In genomic region chr17:48622857-48623256, GRCh38 we compare ENCODE assay signal across 2 cellular contexts.
A peak's percentile ranks its signal among the peaks of the same experiment; 100 is the strongest.
TF ChIP-seq lines count a peak whose summit lies in the region.

No MANE protein-coding gene starts in this region.

TF ChIP-seq in IMR-90, 13 proteins besides CTCF, POLR2A, EP300 and RAD21:
- no peak for TF ChIP-seq RFX5 (IDR thresholded peaks at IDR 0.05; ENCODE audit: low read depth, low read length)
- TF ChIP-seq MXI1 (IDR thresholded peaks at IDR 0.05; ENCODE audit: borderline replicate concordance, low read depth, low read length): no peak
- TF ChIP-seq MAZ (IDR thresholded peaks at IDR 0.05; ENCODE audit: borderline replicate concordance, low read depth, low read length): no peak
- TF ChIP-seq MAFK (IDR thresholded peaks at IDR 0.05; ENCODE audit: low read depth, low read length): no peak
- no peak for TF ChIP-seq CHD1 (IDR thresholded peaks at IDR 0.05; ENCODE audit: low read depth, low read length)
- TF ChIP-seq FOS (IDR thresholded peaks at IDR 0.05; ENCODE audit: low read depth, low read length): no peak
- TF ChIP-seq, protein P1, sequence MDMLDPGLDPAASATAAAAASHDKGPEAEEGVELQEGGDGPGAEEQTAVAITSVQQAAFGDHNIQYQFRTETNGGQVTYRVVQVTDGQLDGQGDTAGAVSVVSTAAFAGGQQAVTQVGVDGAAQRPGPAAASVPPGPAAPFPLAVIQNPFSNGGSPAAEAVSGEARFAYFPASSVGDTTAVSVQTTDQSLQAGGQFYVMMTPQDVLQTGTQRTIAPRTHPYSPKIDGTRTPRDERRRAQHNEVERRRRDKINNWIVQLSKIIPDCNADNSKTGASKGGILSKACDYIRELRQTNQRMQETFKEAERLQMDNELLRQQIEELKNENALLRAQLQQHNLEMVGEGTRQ (IDR thresholded peaks at IDR 0.05; ENCODE audit: low read depth, low read length): no peak
- no peak for TF ChIP-seq RCOR1 (IDR thresholded peaks at IDR 0.05; ENCODE audit: insufficient replicate concordance, low read length)
- TF ChIP-seq SMC3 (IDR thresholded peaks at IDR 0.05; ENCODE audit: low read depth, low read length): no peak
- TF ChIP-seq, protein P2, sequence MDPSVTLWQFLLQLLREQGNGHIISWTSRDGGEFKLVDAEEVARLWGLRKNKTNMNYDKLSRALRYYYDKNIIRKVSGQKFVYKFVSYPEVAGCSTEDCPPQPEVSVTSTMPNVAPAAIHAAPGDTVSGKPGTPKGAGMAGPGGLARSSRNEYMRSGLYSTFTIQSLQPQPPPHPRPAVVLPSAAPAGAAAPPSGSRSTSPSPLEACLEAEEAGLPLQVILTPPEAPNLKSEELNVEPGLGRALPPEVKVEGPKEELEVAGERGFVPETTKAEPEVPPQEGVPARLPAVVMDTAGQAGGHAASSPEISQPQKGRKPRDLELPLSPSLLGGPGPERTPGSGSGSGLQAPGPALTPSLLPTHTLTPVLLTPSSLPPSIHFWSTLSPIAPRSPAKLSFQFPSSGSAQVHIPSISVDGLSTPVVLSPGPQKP (IDR thresholded peaks at IDR 0.05; ENCODE audit: borderline replicate concordance, low read depth, low read length): no peak

TF ChIP-seq in H1, 55 proteins besides CTCF, POLR2A, EP300 and RAD21:
- TF ChIP-seq YY1 (IDR thresholded peaks at IDR 0.05; ENCODE audit: low read depth, low read length) (no peak), CREB1 (IDR thresholded peaks at IDR 0.05) (no peak), PHF8 (conservative IDR thresholded peaks at IDR 0.05; ENCODE audit: low read depth, low read length) (no peak), TAF1 (IDR thresholded peaks at IDR 0.05; ENCODE audit: low read depth, low read length) (no peak), EZH2 (IDR thresholded peaks at IDR 0.05; ENCODE audit: low read depth, low read length, severe bottlenecking) (peak; percentile 69), TBP (IDR thresholded peaks at IDR 0.05; ENCODE audit: low read depth, low read length) (no peak), POU5F1 (IDR thresholded peaks at IDR 0.05; ENCODE audit: low read depth, low read length) (no peak), SP4 (IDR thresholded peaks at IDR 0.05; ENCODE audit: low read length) (no peak)
